13 cellular contexts compared by ENCODE assay signal in the genomic region with DNA sequence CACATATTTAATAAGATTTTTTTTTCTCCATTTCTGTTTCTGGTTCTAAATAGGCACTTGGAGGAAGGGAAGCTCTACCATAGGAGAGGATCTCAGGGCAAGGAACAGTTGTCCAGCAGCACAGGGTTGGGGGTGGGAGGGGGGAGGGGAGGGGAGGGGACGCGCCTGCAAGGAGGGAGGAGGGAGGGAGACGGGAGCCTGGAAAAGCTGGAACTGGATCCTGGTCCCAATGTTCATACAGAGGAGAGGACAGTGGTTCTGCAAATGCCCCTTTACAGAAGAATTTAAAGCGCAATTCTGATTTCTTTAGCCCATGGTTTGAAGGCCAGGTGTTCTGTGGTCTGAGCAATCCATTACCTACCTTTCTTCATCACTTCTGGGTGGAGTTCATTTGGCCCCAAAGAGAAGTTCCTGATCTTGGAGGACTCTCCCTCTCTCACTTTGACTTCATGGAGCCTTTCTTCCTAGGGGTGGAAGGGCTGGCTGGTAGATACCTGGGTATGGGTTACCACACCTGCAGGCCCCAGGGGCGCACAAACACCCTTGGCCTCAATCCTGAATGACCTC.
DNase-seq lines count a peak whose midpoint lies in the region.
"Had no signal": no experiment of that assay in that cellular context is flagged by ENCODE, and none has a peak within 500 bp of the region (broad histone marks: within the 10 kb centered on the region; RNA-seq: fewer than 3 reads in every experiment).

No MANE protein-coding gene starts in this region.

- H3K27ac ChIP-seq in GM23248, result 0 out of 2 replicates have a peak overlapping the region, but pooled peaks have one; percentile 4

- H3K4me2 ChIP-seq in GM23248 (ENCODE audit: unreplicated experiment), result no peak overlapping the region

- no peaks in the 10 kb centered on the region for H4K20me1 ChIP-seq in GM23248 (ENCODE audit: insufficient read depth)

- no peaks in the 10 kb centered on the region for H3K36me3 ChIP-seq in GM23248 (ENCODE audit: low read depth)

- H3K27me3 ChIP-seq in GM23248 (replicated peaks; ENCODE audit: insufficient read depth), result no peaks in the 10 kb centered on the region

- DNase-seq in GM23248, result no peak
- DNase-seq in NCI-H2227 (lab: John Stamatoyannopoulos, UW; ENCODE audit: unreplicated experiment), result peak; percentile 28
- DNase-seq in cerebellar cortex (ENCODE audit: low spot score), result peak; percentile 10
- DNase-seq in myocyte (ENCODE audit: low read depth), result peak; percentile 74
- no peak for DNase-seq in T-helper 9 cell
- no peak for DNase-seq in activated CD8-positive, alpha-beta memory T cell treated with anti-CD3 and anti-CD28 coated beads, Interleukin-2, amount 50 U/mL, for 48 hours
- no peak for DNase-seq in activated CD8-positive, alpha-beta memory T cell treated with anti-CD3 and anti-CD28 coated beads, Interleukin-2, amount 50 U/mL, for 4 hours
- no peak for DNase-seq in NCI-H1436 treated with DMSO at 0.1 percent for 48 hours (lab: John Stamatoyannopoulos, UW)
- DNase-seq: amniotic stem cell; GOT3; naive B cell; NCI-H748 treated with DMSO at 0.1 percent for 48 hours; stimulated activated naive CD4-positive, alpha-beta T cell treated with Interleukin-2 at 50 U/mL for 16 hours had no signal

- in situ Hi-C loops in GM23248 (cut with MboI), result no loop called here

- H3K9me2 ChIP-seq in GM23248 (ENCODE audit: insufficient read depth), result no peaks in the 10 kb centered on the region

- H3K9ac ChIP-seq in GM23248, result no peak overlapping the region

- no peaks in the 10 kb centered on the region for H3K9me3 ChIP-seq in GM23248 (ENCODE audit: low read depth)

- 53 to 83% methylated on average over 1 to 5 of the region's 5 CpGs for WGBS in GM23248 (ENCODE audit: low coverage in 1 of 2, low lambda C conversion rate in 2 of 2, missing lambda C conversion rate in 2 of 2), 2 experiments

- no peak overlapping the region for H2AFZ ChIP-seq in GM23248

- peaks cover 27% of the 10 kb centered on the region for H3K4me1 ChIP-seq in GM23248 (ENCODE audit: insufficient read depth)

- no peaks in the 10 kb centered on the region for H3K79me2 ChIP-seq in GM23248 (ENCODE audit: insufficient read depth)

- H3F3A ChIP-seq in GM23248 (ENCODE audit: insufficient read depth), result peaks cover 7% of the 10 kb centered on the region; the same call in 1 of the 2 replicates

- H3K4me3 ChIP-seq in GM23248, result no peak overlapping the region

Comparison
In these comparisons a context has a peak if more than half of its experiments do, and no peak if none do; other contexts are left out.
1. DNase-seq: peak in NCI-H2227 (single experiment), cerebellar cortex (single experiment) and myocyte (single experiment); none in GM23248 (single experiment), T-helper 9 cell (single experiment), activated CD8-positive, alpha-beta memory T cell treated with anti-CD3 and anti-CD28 coated beads, Interleukin-2, amount 50 U/mL, for 48 hours (single experiment), activated CD8-positive, alpha-beta memory T cell treated with anti-CD3 and anti-CD28 coated beads, Interleukin-2, amount 50 U/mL, for 4 hours (single experiment) and NCI-H1436 treated with DMSO at 0.1 percent for 48 hours (single experiment).